In genomic region chr6:50185006-50185405, GRCh38 we compare ENCODE assay signal across 10 cellular contexts.
DNase-seq lines count a peak whose midpoint lies in the region; ATAC-seq, FAIRE-seq and TF ChIP-seq lines count a peak whose summit lies in the region.
"Had no signal": no experiment of that assay in that cellular context is flagged by ENCODE, and none has a peak within 500 bp of the region (broad histone marks: within the 10 kb centered on the region; RNA-seq: fewer than 3 reads in every experiment).

No MANE protein-coding gene starts in this region.

- no peak overlapping the region for H3K14ac ChIP-seq in IMR-90 (replicated peaks; ENCODE audit: low read depth, low read length)

- no CpG with 5 or more reads among the region's 3 CpGs for WGBS in IMR-90 (ENCODE audit: extremely low coverage in 2 of 2, insufficient read length in 1 of 2), 2 experiments
- whole genome bisulfite sequencing in GM12878 (ENCODE audit: insufficient coverage, insufficient replicate concordance, low lambda C conversion rate, missing lambda C conversion rate), result 0% methylated on average over 3 of the region's 3 CpGs

- no peak overlapping the region for H2BK120ac ChIP-seq in IMR-90 (ENCODE audit: low read depth, low read length)

- H4K20me1 ChIP-seq in IMR-90 (ENCODE audit: insufficient read depth, low read length) (no peaks in the 10 kb centered on the region), GM12878 (ENCODE audit: control insufficient read depth, insufficient read depth) (no peaks in the 10 kb centered on the region), neural progenitor cell (ENCODE audit: low read depth) (no peaks in the 10 kb centered on the region)

- H3K9me3 Mint-ChIP-seq in neural progenitor cell, result no peaks in the 10 kb centered on the region
- no peaks in the 10 kb centered on the region for H3K9me3 Mint-ChIP-seq in activated CD4-positive, alpha-beta T cell treated with anti-CD3 and anti-CD28 coated beads, Interleukin-2, amount 10 ng/mL, durations not matched to agents 7 days and 5 days

- FAIRE-seq in GM12878 (lab: Jason Lieb, UNC), result no peak

- H3K4me1 Mint-ChIP-seq in neural progenitor cell, result peaks cover 17% of the 10 kb centered on the region
- H3K4me1 Mint-ChIP-seq in activated CD4-positive, alpha-beta T cell treated with anti-CD3 and anti-CD28 coated beads, Interleukin-2, amount 10 ng/mL, durations not matched to agents 7 days and 5 days, result no peaks in the 10 kb centered on the region

- POLR2A ChIA-PET in IMR-90 (lab: Charles Lee; ENCODE audit: unreplicated experiment) (no interaction called here), GM12878 (lab: Charles Lee) (no interaction called here)
- POLR2A ChIA-PET in activated CD4-positive, alpha-beta T cell treated with anti-CD3 and anti-CD28 coated beads, Interleukin-2, amount 10 ng/mL, durations not matched to agents 7 days and 5 days (lab: Charles Lee), result no interaction called here

- BruUV-seq in IMR-90 (replicated peaks; lab: Mats Ljungman, UMichigan) (no TSS peak), GM12878 (replicated peaks; lab: Mats Ljungman, UMichigan) (no TSS peak)

- ATAC-seq in IMR-90 (ENCODE audit: low read depth) (no peak), GM12878 (peak; percentile 72)

- H2BK15ac ChIP-seq in IMR-90 (ENCODE audit: low read depth, low read length), result no peak overlapping the region

- TF ChIP-seq RAD21 in IMR-90 (IDR thresholded peaks at IDR 0.05; ENCODE audit: low read length) (no peak), GM12878 (IDR thresholded peaks at IDR 0.05; ENCODE audit: insufficient read depth, low read depth, low read length) (peak; percentile 34)

- CTCF ChIA-PET in IMR-90 (lab: Yijun Ruan, JAX) (no interaction called here), GM12878 (lab: Yijun Ruan, JAX) (interaction anchor here (1.5 kb wide), 1 partner anchor 417 kb away, joined by 4 read pairs; no protein-coding TSS in a partner anchor)
- CTCF ChIA-PET in activated CD4-positive, alpha-beta T cell treated with anti-CD3 and anti-CD28 coated beads, Interleukin-2, amount 10 ng/mL, durations not matched to agents 7 days and 5 days (lab: Charles Lee), result no interaction called here

- H3K27ac ChIP-seq in IMR-90 (ENCODE audit: insufficient read depth, low read length), result no peak overlapping the region
- no peak overlapping the region for H3K27ac ChIP-seq in GM12878 (ENCODE audit: control insufficient read depth, insufficient read depth)
- H3K27ac ChIP-seq in neural progenitor cell, result no peak overlapping the region
- H3K27ac ChIP-seq: coronary artery had no signal

- H3K4me3 ChIP-seq in GM12864 (ENCODE audit: low read depth, low read length), result no peak overlapping the region
- H3K4me3 ChIP-seq in IMR-90 (ENCODE audit: insufficient read depth, low read depth, low read length), result no peak overlapping the region
- H3K4me3 ChIP-seq in GM12878, result no peak overlapping the region
- H3K4me3 ChIP-seq in neural progenitor cell, result no peak overlapping the region
- H3K4me3 ChIP-seq: coronary artery had no signal

- peak; percentile 59 for TF ChIP-seq CTCF in GM12864 (IDR thresholded peaks at IDR 0.05; ENCODE audit: low read depth, low read length, missing control alignments)
- peak; percentile 16; the same call in 1 of the 2 replicates for TF ChIP-seq CTCF in IMR-90 (conservative IDR thresholded peaks at IDR 0.05; ENCODE audit: low read depth, low read length)
- peak; percentile 35 to 60 (median 40); a peak in 4 of 6 replicates for TF ChIP-seq CTCF in GM12878 (IDR thresholded peaks at IDR 0.05 in 2 of 3, conservative IDR thresholded peaks at IDR 0.05 in 1 of 3; ENCODE audit: control insufficient read depth in 2 of 3, extremely low read depth in 1 of 3, insufficient read depth in 1 of 3, low read depth in 3 of 3, low read length in 3 of 3)
- peak; percentile 73 for TF ChIP-seq CTCF in neural progenitor cell (IDR thresholded peaks at IDR 0.05)

- H2BK20ac ChIP-seq in IMR-90 (ENCODE audit: low read depth, low read length), result no peak overlapping the region

- no peaks in the 10 kb centered on the region for H3K79me2 ChIP-seq in GM12878 (ENCODE audit: control insufficient read depth, insufficient read depth, low read length)
- H3K79me2 ChIP-seq in neural progenitor cell (ENCODE audit: low read depth), result no peaks in the 10 kb centered on the region

- intact Hi-C loops in IMR-90 (cut with micrococcal nuclease), result no loop called here
- intact Hi-C loops in GM12878 (cut with micrococcal nuclease; ENCODE audit: unreplicated experiment), result loop anchor here (1.0 kb wide), 1 partner anchor 417 kb away; no protein-coding TSS in a partner anchor

- H3K27me3 ChIP-seq in IMR-90 (ENCODE audit: control insufficient read depth, insufficient read depth, low read length) (no peaks in the 10 kb centered on the region), GM12878 (replicated peaks in 1 of 2; ENCODE audit: control insufficient read depth in 2 of 2, insufficient read depth in 2 of 2, low read length in 1 of 2) (no peaks in the 10 kb centered on the region), neural progenitor cell (no peaks in the 10 kb centered on the region)

- H3K9ac ChIP-seq in IMR-90 (ENCODE audit: low read depth, low read length) (no peak overlapping the region), GM12878 (ENCODE audit: control insufficient read depth, insufficient read depth, low read length) (no peak overlapping the region), neural progenitor cell (no peak overlapping the region)

- H3K23ac ChIP-seq in IMR-90 (ENCODE audit: low read depth, low read length), result no peak overlapping the region

- no peaks in the 10 kb centered on the region for H3F3A ChIP-seq in neural progenitor cell (ENCODE audit: low read depth)

- H2AFZ ChIP-seq in IMR-90 (replicated peaks; ENCODE audit: low read length, poor library complexity) (no peak overlapping the region), GM12878 (ENCODE audit: control insufficient read depth, low read depth, low read length) (no peak overlapping the region), neural progenitor cell (replicated peaks) (no peak overlapping the region)

- no peaks in the 10 kb centered on the region for H3K36me3 ChIP-seq in IMR-90 (ENCODE audit: control insufficient read depth, insufficient read depth, low read length)
- H3K36me3 ChIP-seq in GM12878 (ENCODE audit: control insufficient read depth in 2 of 2, insufficient read depth in 2 of 2, low read length in 1 of 2), result no peaks in the 10 kb centered on the region
- H3K36me3 ChIP-seq in neural progenitor cell, result no peaks in the 10 kb centered on the region

- no peak overlapping the region for H3K27ac Mint-ChIP-seq in neural progenitor cell
- no peak overlapping the region for H3K27ac Mint-ChIP-seq in activated CD4-positive, alpha-beta T cell treated with anti-CD3 and anti-CD28 coated beads, Interleukin-2, amount 10 ng/mL, durations not matched to agents 7 days and 5 days

- H4K91ac ChIP-seq in IMR-90 (ENCODE audit: insufficient read depth, low read depth, low read length), result no peak overlapping the region

- no peak overlapping the region for H3K4me3 Mint-ChIP-seq in neural progenitor cell
- H3K4me3 Mint-ChIP-seq in activated CD4-positive, alpha-beta T cell treated with anti-CD3 and anti-CD28 coated beads, Interleukin-2, amount 10 ng/mL, durations not matched to agents 7 days and 5 days, result no peak overlapping the region

- in situ Hi-C loops in IMR-90 (cut with MboI; ENCODE audit: low sequenced_read_pairs), result no loop called here
- in situ Hi-C loops in GM12878 (cut with MboI), result no loop called here

- no peak overlapping the region for H2AK9ac ChIP-seq in IMR-90 (replicated peaks; ENCODE audit: low read depth, low read length, poor library complexity)

- H3K9me3 ChIP-seq in IMR-90 (ENCODE audit: control insufficient read depth, insufficient read depth, low read length), result no peaks in the 10 kb centered on the region
- H3K9me3 ChIP-seq in GM12878 (replicated peaks; ENCODE audit: control insufficient read depth, insufficient read depth, low read length), result no peaks in the 10 kb centered on the region
- no peaks in the 10 kb centered on the region for H3K9me3 ChIP-seq in neural progenitor cell (ENCODE audit: low read depth)

- H3K18ac ChIP-seq in IMR-90 (ENCODE audit: low read depth, low read length), result no peak overlapping the region

- TF ChIP-seq POLR2A in IMR-90 (IDR thresholded peaks at IDR 0.05; ENCODE audit: low read depth, low read length) (no peak), GM12878 (IDR thresholded peaks at IDR 0.05; ENCODE audit: low read depth, low read length) (no peak)

- RAD21 ChIA-PET in GM12878 (lab: Charles Lee; ENCODE audit: unreplicated experiment), result no interaction called here

- H3K4me2 ChIP-seq in IMR-90 (ENCODE audit: low read depth, low read length) (no peak overlapping the region), GM12878 (ENCODE audit: control insufficient read depth, insufficient read depth) (no peak overlapping the region), neural progenitor cell (no peak overlapping the region)

- H3K4me1 ChIP-seq in IMR-90 (ENCODE audit: control insufficient read depth, insufficient read depth, low read length) (no peaks in the 10 kb centered on the region), GM12878 (ENCODE audit: control insufficient read depth, insufficient read depth, low read length) (no peaks in the 10 kb centered on the region), neural progenitor cell (peaks cover 16% of the 10 kb centered on the region)

- no peak for TF ChIP-seq EP300 in GM12878 (IDR thresholded peaks at IDR 0.05; ENCODE audit: borderline replicate concordance in 1 of 2, control insufficient read depth in 1 of 2, low read depth in 2 of 2, low read length in 2 of 2)

- DNase-seq in GM12864 (ENCODE audit: low read depth) (no peak), IMR-90 (no peak), GM12878 (ENCODE audit: low read depth, low spot score) (no peak), neural progenitor cell (ENCODE audit: low spot score) (peak; percentile 70), NCI-H2196 (lab: John Stamatoyannopoulos, UW; ENCODE audit: unreplicated experiment) (no peak)
- no peak for DNase-seq in activated CD8-positive, alpha-beta memory T cell treated with anti-CD3 and anti-CD28 coated beads for 24 hours
- DNase-seq in activated CD4-positive, alpha-beta T cell treated with anti-CD3 and anti-CD28 coated beads, Interleukin-2, amount 10 ng/mL, durations not matched to agents 7 days and 5 days, result no peak
- DNase-seq: activated CD4-positive, alpha-beta T cell treated with anti-CD3 and anti-CD28 coated beads for 48 hours; GF-D8 had no signal

- H3K36me3 Mint-ChIP-seq in neural progenitor cell, result no peaks in the 10 kb centered on the region
- no peaks in the 10 kb centered on the region for H3K36me3 Mint-ChIP-seq in activated CD4-positive, alpha-beta T cell treated with anti-CD3 and anti-CD28 coated beads, Interleukin-2, amount 10 ng/mL, durations not matched to agents 7 days and 5 days (ENCODE audit: low read depth)

- no peak overlapping the region for H3K4ac ChIP-seq in IMR-90 (ENCODE audit: low read depth, low read length)

- H2AK5ac ChIP-seq in IMR-90 (ENCODE audit: low read depth, low read length), result no peak overlapping the region

- H3K56ac ChIP-seq in IMR-90 (ENCODE audit: extremely low read depth, insufficient read depth, low read length), result no peak overlapping the region

- SMC1A ChIA-PET in GM12878 (lab: Charles Lee; ENCODE audit: uncharacterized antibody, unreplicated experiment), result no interaction called here

- H3K27me3 Mint-ChIP-seq in neural progenitor cell (ENCODE audit: insufficient read depth, low read depth), result peaks cover 3% of the 10 kb centered on the region
- no peaks in the 10 kb centered on the region for H3K27me3 Mint-ChIP-seq in activated CD4-positive, alpha-beta T cell treated with anti-CD3 and anti-CD28 coated beads, Interleukin-2, amount 10 ng/mL, durations not matched to agents 7 days and 5 days

- dilution Hi-C loops in IMR-90 (cut with HindIII; ENCODE audit: low sequenced_read_pairs, unreplicated experiment), result no loop called here

- no peaks in the 10 kb centered on the region for H3K79me1 ChIP-seq in IMR-90 (ENCODE audit: low read depth in 1 of 2, low read length in 2 of 2)

- H3K9me1 ChIP-seq in IMR-90 (ENCODE audit: insufficient read depth, low read length), result no peaks in the 10 kb centered on the region

- H4K8ac ChIP-seq in IMR-90 (ENCODE audit: low read depth in 2 of 2, low read length in 2 of 2), result no peak overlapping the region

- H2BK5ac ChIP-seq in IMR-90 (ENCODE audit: low read depth, low read length, poor library complexity, severe bottlenecking), result no peak overlapping the region

- no peak overlapping the region for H4K5ac ChIP-seq in IMR-90 (ENCODE audit: low read depth, low read length)

Comparison
In these comparisons a context has a peak if more than half of its experiments do, and no peak if none do; other contexts are left out.
1. CTCF ChIP-seq: peak in every context shown above with its lines; median percentile 73 in neural progenitor cell; 59 in GM12864; 40 in GM12878; 16 in IMR-90.